ENCODE assay signal across 8 cellular contexts in genomic region chr10:73772280-73773151, GRCh38. TPM values are rescaled to one million over a fixed set of nuclear protein-coding genes. Genes with fewer than 3 reads are reported as not detected.
DNase-seq lines count a peak whose midpoint lies in the region; ATAC-seq and TF ChIP-seq lines count a peak whose summit lies in the region.

No MANE protein-coding gene starts in this region.

- H3K27ac Mint-ChIP-seq in Calu3 (ENCODE audit: unreplicated experiment) (peak overlapping the region; percentile 35), neural crest cell (ENCODE audit: unreplicated experiment) (peak overlapping the region; percentile 45)

- H3K9me3 Mint-ChIP-seq in Calu3 (ENCODE audit: low read depth, unreplicated experiment) (no peaks in the 10 kb centered on the region), neural crest cell (no peaks in the 10 kb centered on the region)

- peaks cover 37 to 47% of the 10 kb centered on the region in 2 donors for H3K36me3 ChIP-seq in stomach smooth muscle (ENCODE audit: control insufficient read depth in 2 of 2, insufficient read depth in 2 of 2, low read length in 2 of 2)

- no peaks in the 10 kb centered on the region for H3K9me3 ChIP-seq in stomach smooth muscle (ENCODE audit: control insufficient read depth in 2 of 2, low read length in 2 of 2)

- no peaks in the 10 kb centered on the region for H3K27me3 Mint-ChIP-seq in Calu3 (ENCODE audit: unreplicated experiment)
- no peaks in the 10 kb centered on the region for H3K27me3 Mint-ChIP-seq in neural crest cell (ENCODE audit: low read depth)

- H3K4me3 ChIP-seq in fibroblast of villous mesenchyme (ENCODE audit: low read depth, low read length) (peak overlapping the region; percentile 82), stomach smooth muscle (ENCODE audit: low read length in 2 of 2) (peak overlapping the region; percentile 93 to 96)

- ATAC-seq in GM19438 (IDR thresholded peaks at IDR 0.05; ENCODE audit: low read depth, unreplicated experiment) = peak; percentile 62
- peak; percentile 45 for ATAC-seq in HG03565 (IDR thresholded peaks at IDR 0.05; ENCODE audit: unreplicated experiment)

- no peaks in the 10 kb centered on the region for H3K27me3 ChIP-seq in stomach smooth muscle (ENCODE audit: control insufficient read depth in 1 of 2, insufficient read depth in 2 of 2, low read length in 2 of 2)

- peaks cover 24% of the 10 kb centered on the region for H3K4me1 Mint-ChIP-seq in Calu3 (ENCODE audit: low read depth, unreplicated experiment)
- H3K4me1 Mint-ChIP-seq in neural crest cell = peaks cover 36% of the 10 kb centered on the region

- CTCF ChIA-PET in Calu3 (lab: Charles Lee) = interaction anchor here (0.5 to 3.1 kb wide), 7 partner anchors 9 to 42 kb away, joined by 3 to 14 read pairs (median 4); partner anchors contain the start of gene CHCHD1

- H3K4me3 Mint-ChIP-seq in Calu3 (ENCODE audit: low read depth, unreplicated experiment) (peak overlapping the region; percentile 93), neural crest cell (peak overlapping the region; percentile 95)

- peak overlapping the region; percentile 91 for H3K27ac ChIP-seq in stomach smooth muscle (ENCODE audit: low read length)

- TF ChIP-seq CTCF in Calu3 (IDR thresholded peaks at IDR 0.05; ENCODE audit: unreplicated experiment) (no peak), fibroblast of villous mesenchyme (IDR thresholded peaks at IDR 0.05; ENCODE audit: insufficient read depth, low read depth, low read length) (no peak), neural crest cell (conservative IDR thresholded peaks at IDR 0.05) (no peak)

- DNase-seq in Calu3 = peak; percentile 82
- peak; percentile 70 for DNase-seq in RPMI8226
- peak; percentile 74 for DNase-seq in activated gamma-delta T cell (lab: John Stamatoyannopoulos, UW)
- DNase-seq in fibroblast of villous mesenchyme (ENCODE audit: low read depth) = peak; percentile 86
- DNase-seq in neural crest cell (ENCODE audit: low read depth, low spot score) = peak; percentile 85

- BruUV-seq in Calu3 (replicated peaks; lab: Mats Ljungman, UMichigan) = no TSS peak

- intact Hi-C loops in Calu3 (cut with micrococcal nuclease; ENCODE audit: unreplicated experiment) = loop anchor here (10.0 kb wide), 1 partner anchor 102 kb away; the partner anchor contains the start of gene CAMK2G

- peak overlapping the region; percentile 79 to 89 for H3K9ac ChIP-seq in stomach smooth muscle (ENCODE audit: low read length in 2 of 2)

- peaks cover 67% of the 10 kb centered on the region for H3K36me3 Mint-ChIP-seq in Calu3 (ENCODE audit: insufficient read depth, unreplicated experiment)
- peaks cover 12% of the 10 kb centered on the region for H3K36me3 Mint-ChIP-seq in neural crest cell (ENCODE audit: low read depth)

- peaks cover 36% of the 10 kb centered on the region for H3K4me1 ChIP-seq in stomach smooth muscle (ENCODE audit: control insufficient read depth, insufficient read depth, low read length)

RNA-seq across cellular contexts. Expression of gene CHCHD1, which starts 9.3 kb away (rescaled TPM):
- total RNA-seq in Calu3 (2022) = 39.2 and 44.1 TPM in 2 replicates
- total RNA-seq in fibroblast of villous mesenchyme = 16.8 and 22.5 TPM in 2 replicates
- 34.8 and 38.9 TPM in 2 replicates for total RNA-seq in neural crest cell

RNA-seq across cellular contexts. Expression of gene ZSWIM8, which starts 12.9 kb away (rescaled TPM):
- 59.9 and 69.9 TPM in 2 replicates for total RNA-seq in Calu3 (2022)
- total RNA-seq in fibroblast of villous mesenchyme = 70.2 and 82.5 TPM in 2 replicates
- total RNA-seq in neural crest cell = 74.9 and 75.7 TPM in 2 replicates

RNA-seq across cellular contexts. Expression of gene SEC24C, which starts 28.3 kb away (rescaled TPM):
- total RNA-seq in Calu3 (2022) (91.7 and 98.4 TPM in 2 replicates), fibroblast of villous mesenchyme (42.8 and 54.0 TPM in 2 replicates), neural crest cell (81.4 and 85.9 TPM in 2 replicates)

RNA-seq across cellular contexts. Expression of gene NDST2, which starts 38.9 kb away (rescaled TPM):
- total RNA-seq in Calu3 (2022) (24.8 and 26.7 TPM in 2 replicates), fibroblast of villous mesenchyme (19.3 and 22.0 TPM in 2 replicates), neural crest cell (27.6 and 35.7 TPM in 2 replicates)

Comparison
In these comparisons a context has a peak if more than half of its experiments do, and no peak if none do; other contexts are left out.
1. Peak in every context shown above with its lines: DNase-seq, ATAC-seq, H3K4me3 ChIP-seq and H3K27ac ChIP-seq.